In genomic region chr2:112432735-112433479, GRCh38 we compare ENCODE assay signal across 8 cellular contexts. TPM values are rescaled to one million over a fixed set of nuclear protein-coding genes. Genes with fewer than 3 reads are reported as not detected.
A peak's percentile ranks its signal among the peaks of the same experiment; 100 is the strongest.
DNase-seq lines count a peak whose midpoint lies in the region; ATAC-seq and TF ChIP-seq lines count a peak whose summit lies in the region.
"Not testable (repeated sequence)": the region's sequence is repeated elsewhere in the genome, so short reads cannot be mapped to it uniquely, and the experiment has no call there.

No MANE protein-coding gene starts in this region.

- H3K4me3 Mint-ChIP-seq in Caco-2 (ENCODE audit: unreplicated experiment) = peak overlapping the region; percentile 75
- H3K4me3 Mint-ChIP-seq in activated CD8-positive, alpha-beta memory T cell treated with anti-CD3 and anti-CD28 coated beads, Interleukin-2, amount 10 ng/mL, durations not matched to agents 7 days and 5 days = peak overlapping the region; percentile 84
- peak overlapping the region; percentile 59 for H3K4me3 Mint-ChIP-seq in chondrocyte (ENCODE audit: unreplicated experiment)
- H3K4me3 Mint-ChIP-seq in nephron progenitor cell = peak overlapping the region; percentile 23

- H4K20me1 ChIP-seq in hepatocyte (ENCODE audit: insufficient read depth, poor library complexity, severe bottlenecking) = not testable (repeated sequence)

- H3K79me2 ChIP-seq in hepatocyte = not testable (repeated sequence)

- intact Hi-C loops in Caco-2 (cut with micrococcal nuclease; ENCODE audit: unreplicated experiment) = loop anchor here (5.0 kb wide), 1 partner anchor 176 kb away; the partner anchor contains the start of gene ZC3H8

- not testable (repeated sequence) for H3K27ac Mint-ChIP-seq in Caco-2 (ENCODE audit: unreplicated experiment); chondrocyte (ENCODE audit: unreplicated experiment); nephron progenitor cell
- peak overlapping the region; percentile 78 for H3K27ac Mint-ChIP-seq in activated CD8-positive, alpha-beta memory T cell treated with anti-CD3 and anti-CD28 coated beads, Interleukin-2, amount 10 ng/mL, durations not matched to agents 7 days and 5 days

- not testable (repeated sequence) for H3K9me3 ChIP-seq in Caco-2; hepatocyte (ENCODE audit: low read depth); subcutaneous abdominal adipose tissue (ENCODE audit: control insufficient read depth in 5 of 5, low read length in 5 of 5)

- peak overlapping the region; percentile 47 for H3K4me3 ChIP-seq in Caco-2 (ENCODE audit: low read depth, low read length)
- not testable (repeated sequence) for H3K4me3 ChIP-seq in hepatocyte
- H3K4me3 ChIP-seq in subcutaneous abdominal adipose tissue (ENCODE audit: low read depth in 1 of 5, low read length in 5 of 5) = peak overlapping the region in 4 of 5 donors; percentile 51 to 65 (median 62)

- ATAC-seq in GM21717 (IDR thresholded peaks at IDR 0.05; ENCODE audit: unreplicated experiment) (peak; percentile 40), HG03565 (IDR thresholded peaks at IDR 0.05; ENCODE audit: unreplicated experiment) (peak; percentile 23)
- peak; percentile 65 for ATAC-seq in activated CD8-positive, alpha-beta memory T cell treated with anti-CD3 and anti-CD28 coated beads, Interleukin-2, amount 10 ng/mL, durations not matched to agents 7 days and 5 days

- BruUV-seq in Caco-2 (replicated peaks; lab: Mats Ljungman, UMichigan) = not testable (repeated sequence)

- CTCF ChIA-PET in Caco-2 (lab: Charles Lee) = interaction anchor here (0.5 to 0.7 kb wide), 10 partner anchors 174 to 526 kb away, joined by 3 to 10 read pairs (median 5); partner anchors contain the start of gene ZC3H8
- CTCF ChIA-PET in activated CD8-positive, alpha-beta memory T cell treated with anti-CD3 and anti-CD28 coated beads, Interleukin-2, amount 10 ng/mL, durations not matched to agents 7 days and 5 days (lab: Charles Lee) = interaction anchor here (0.6 to 1.7 kb wide), 10 partner anchors 173 to 379 kb away, joined by 3 to 9 read pairs (median 4); partner anchors contain the start of gene ZC3H8

- 10% methylated on average over 6 of the region's 98 CpGs for WGBS in hepatocyte (ENCODE audit: low lambda C conversion rate, missing lambda C conversion rate)

- peak overlapping the region; percentile 73 for H3K4me2 ChIP-seq in hepatocyte

- not testable (repeated sequence) for H3K36me3 ChIP-seq in Caco-2 (ENCODE audit: control insufficient read depth, insufficient read depth, low read length); hepatocyte (replicated peaks; ENCODE audit: insufficient read depth, low read depth); subcutaneous abdominal adipose tissue (ENCODE audit: control insufficient read depth in 5 of 5, insufficient read depth in 5 of 5, low read length in 5 of 5)

- not testable (repeated sequence) for H3K9me2 ChIP-seq in hepatocyte (replicated peaks; ENCODE audit: insufficient read depth)

- not testable (repeated sequence) for H3K36me3 Mint-ChIP-seq in Caco-2 (ENCODE audit: insufficient read depth, unreplicated experiment); activated CD8-positive, alpha-beta memory T cell treated with anti-CD3 and anti-CD28 coated beads, Interleukin-2, amount 10 ng/mL, durations not matched to agents 7 days and 5 days; chondrocyte (ENCODE audit: low read depth); nephron progenitor cell (ENCODE audit: low read depth)

- H3K27ac ChIP-seq in hepatocyte = not testable (repeated sequence)
- H3K27ac ChIP-seq in subcutaneous abdominal adipose tissue (ENCODE audit: low read depth, low read length) = peak overlapping the region; percentile 76

- H3K4me1 Mint-ChIP-seq in Caco-2 (ENCODE audit: low read depth, unreplicated experiment); chondrocyte (ENCODE audit: low read depth): not testable (repeated sequence)
- H3K4me1 Mint-ChIP-seq in activated CD8-positive, alpha-beta memory T cell treated with anti-CD3 and anti-CD28 coated beads, Interleukin-2, amount 10 ng/mL, durations not matched to agents 7 days and 5 days = peaks cover 12% of the 10 kb centered on the region
- peaks cover 22% of the 10 kb centered on the region for H3K4me1 Mint-ChIP-seq in nephron progenitor cell

- not testable (repeated sequence) for H3K27me3 Mint-ChIP-seq in Caco-2 (ENCODE audit: insufficient read depth, unreplicated experiment); activated CD8-positive, alpha-beta memory T cell treated with anti-CD3 and anti-CD28 coated beads, Interleukin-2, amount 10 ng/mL, durations not matched to agents 7 days and 5 days; chondrocyte (ENCODE audit: low read depth); nephron progenitor cell (ENCODE audit: low read depth, poor library complexity)

- not testable (repeated sequence) for H3K9me3 Mint-ChIP-seq in Caco-2 (ENCODE audit: unreplicated experiment); activated CD8-positive, alpha-beta memory T cell treated with anti-CD3 and anti-CD28 coated beads, Interleukin-2, amount 10 ng/mL, durations not matched to agents 7 days and 5 days (ENCODE audit: low read depth); chondrocyte (ENCODE audit: low read depth); nephron progenitor cell

- not testable (repeated sequence) for H3K27me3 ChIP-seq in Caco-2 (replicated peaks; ENCODE audit: control insufficient read depth, insufficient read depth, low read length); hepatocyte; subcutaneous abdominal adipose tissue (ENCODE audit: control insufficient read depth in 5 of 5, insufficient read depth in 4 of 5, low read length in 5 of 5)

- not testable (repeated sequence) for TF ChIP-seq CTCF in Caco-2 (IDR thresholded peaks at IDR 0.05; ENCODE audit: insufficient read depth in 1 of 2, low read depth in 1 of 2, low read length in 1 of 2, severe bottlenecking in 1 of 2, unreplicated experiment in 1 of 2); chondrocyte (IDR thresholded peaks at IDR 0.05); hepatocyte (IDR thresholded peaks at IDR 0.05; ENCODE audit: poor library complexity); nephron progenitor cell (IDR thresholded peaks at IDR 0.05)

- peak overlapping the region in 3 of 5 donors; percentile 62 to 70 (median 68) for H3K9ac ChIP-seq in subcutaneous abdominal adipose tissue (ENCODE audit: low read length in 5 of 5)

- not testable (repeated sequence) for H3K4me1 ChIP-seq in Caco-2; hepatocyte (ENCODE audit: insufficient read depth)
- H3K4me1 ChIP-seq in subcutaneous abdominal adipose tissue (ENCODE audit: control insufficient read depth in 5 of 5, insufficient read depth in 5 of 5, low read length in 5 of 5) = peaks cover 0 to 10% (median 0%) of the 10 kb centered on the region in 5 donors

- peak in 1 of 2 experiments; percentile 57 for DNase-seq in Caco-2
- DNase-seq in activated CD8-positive, alpha-beta memory T cell treated with anti-CD3 and anti-CD28 coated beads, Interleukin-2, amount 10 ng/mL, durations not matched to agents 7 days and 5 days = peak; percentile 55
- DNase-seq in chondrocyte (ENCODE audit: low spot score); hepatocyte (ENCODE audit: low spot score): not testable (repeated sequence)
- DNase-seq in nephron progenitor cell = peak; percentile 12

- POLR2A ChIA-PET in Caco-2 (lab: Charles Lee) = interaction anchor here (0.6 kb wide), 2 partner anchors 68 to 228 kb away, joined by 5 read pairs; no protein-coding TSS in a partner anchor

- peak overlapping the region; percentile 78 for H2AFZ ChIP-seq in hepatocyte

RNA-seq across cellular contexts. Expression of gene RGPD8, which starts 0.5 kb away (rescaled TPM):
- 17.5 and 23.1 TPM in 2 replicates for total RNA-seq in Caco-2 (2022)
- total RNA-seq in activated CD8-positive, alpha-beta memory T cell treated with anti-CD3 and anti-CD28 coated beads, Interleukin-2, amount 10 ng/mL, durations not matched to agents 7 days and 5 days = 10 to 100 TPM in 1 of 2 experiments, 1 to 10 TPM in 1; 8.4 to 13.1 TPM
- 5.0 to 10.2 TPM (median 6.8 TPM) in 3 replicates for total RNA-seq in chondrocyte
- 12.2 and 17.4 TPM in 2 replicates for total RNA-seq in hepatocyte
- 1.0 and 1.1 TPM in 2 replicates for polyA plus RNA-seq in hepatocyte

RNA-seq across cellular contexts. Expression of gene TTL, which starts 49.0 kb away (rescaled TPM):
- 40.8 and 46.9 TPM in 2 replicates for total RNA-seq in Caco-2 (2022)
- total RNA-seq in activated CD8-positive, alpha-beta memory T cell treated with anti-CD3 and anti-CD28 coated beads, Interleukin-2, amount 10 ng/mL, durations not matched to agents 7 days and 5 days = 10 to 100 TPM; 33.0 to 41.2 TPM
- total RNA-seq in chondrocyte = 67.9 to 82.6 TPM (median 68.8 TPM) in 3 replicates
- total RNA-seq in hepatocyte = 21.0 and 22.9 TPM in 2 replicates
- polyA plus RNA-seq in hepatocyte = 8.5 and 16.9 TPM in 2 replicates

Comparison
In these comparisons a context has a peak if more than half of its experiments do, and no peak if none do; other contexts are left out.
1. H3K4me3 Mint-ChIP-seq: peak in every context shown above with its lines; median percentile 84 in activated CD8-positive, alpha-beta memory T cell treated with anti-CD3 and anti-CD28 coated beads, Interleukin-2, amount 10 ng/mL, durations not matched to agents 7 days and 5 days; 75 in Caco-2; 59 in chondrocyte; 23 in nephron progenitor cell.